ENCODE assay signal across 8 cellular contexts in the genomic region with DNA sequence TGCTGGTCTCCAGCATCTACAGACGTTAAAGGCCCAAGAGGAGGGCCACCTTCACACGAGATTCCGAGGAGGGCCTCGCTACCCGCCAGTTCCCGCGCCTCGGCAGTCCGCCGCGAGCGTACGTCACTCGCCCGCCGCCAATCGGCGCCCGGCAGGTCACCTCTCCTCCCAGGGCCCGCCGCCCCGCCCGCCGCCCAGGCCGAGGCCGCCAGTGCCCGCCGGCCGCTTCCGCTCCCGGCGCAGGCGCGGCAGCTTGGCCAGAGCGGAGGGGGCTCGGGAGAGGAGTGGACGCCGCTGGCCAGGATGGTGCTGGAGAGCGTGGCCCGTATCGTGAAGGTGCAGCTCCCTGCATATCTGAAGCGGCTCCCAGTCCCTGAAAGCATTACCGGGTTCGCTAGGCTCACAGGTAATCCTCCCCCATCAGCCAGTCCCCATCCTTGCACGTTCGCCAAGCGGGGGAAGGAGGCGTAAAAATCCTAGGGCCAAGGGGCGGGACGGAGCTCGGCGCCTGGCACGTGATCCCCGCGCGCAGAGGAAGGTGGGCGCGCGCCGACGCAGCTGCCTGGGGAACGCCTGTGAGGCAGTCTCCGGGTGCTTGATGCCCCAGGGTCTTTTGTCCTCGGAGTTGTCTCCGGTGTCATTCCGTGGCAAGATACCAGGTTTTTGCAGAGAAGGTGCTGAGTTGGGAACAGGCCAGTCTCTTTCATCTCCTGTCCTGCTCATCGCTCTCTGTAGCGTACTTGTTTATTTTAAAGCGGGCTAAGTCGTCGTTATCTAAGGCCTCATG. TPM values are rescaled to one million over a fixed set of nuclear protein-coding genes. Genes with fewer than 3 reads are reported as not detected.
DNase-seq lines count a peak whose midpoint lies in the region; ATAC-seq and TF ChIP-seq lines count a peak whose summit lies in the region.

Gene CISD2 (plus strand): TSS at position 211 of the 787 bp plus-strand sequence. CDS start 93 bp downstream, at position 304.

- peak within 1 kb of the TSS; percentile 98 for H3K27ac Mint-ChIP-seq in activated naive CD4-positive, alpha-beta T cell treated with anti-CD3 and anti-CD28 coated beads, Interleukin-2, amount 10 ng/mL, durations not matched to agents 7 days and 5 days

- 0 to 1% methylated on average over 12 to 25 of the region's 71 CpGs for WGBS in gastroesophageal sphincter (ENCODE audit: low coverage in 1 of 2), 2 donors

- H3K4me3 ChIP-seq in GM08714 (ENCODE audit: low read length) = peak within 1 kb of the TSS; percentile 93
- H3K4me3 ChIP-seq in SK-N-MC = peak within 1 kb of the TSS; percentile 89
- H3K4me3 ChIP-seq in gastroesophageal sphincter = peak within 1 kb of the TSS; percentile 77 to 84

- H3K27me3 Mint-ChIP-seq in activated naive CD4-positive, alpha-beta T cell treated with anti-CD3 and anti-CD28 coated beads, Interleukin-2, amount 10 ng/mL, durations not matched to agents 7 days and 5 days = no peaks in the 10 kb centered on the region

- no peaks in the 10 kb centered on the region for H3K27me3 ChIP-seq in gastroesophageal sphincter

- H3K36me3 Mint-ChIP-seq in activated naive CD4-positive, alpha-beta T cell treated with anti-CD3 and anti-CD28 coated beads, Interleukin-2, amount 10 ng/mL, durations not matched to agents 7 days and 5 days = peaks cover 43% of the 10 kb centered on the region

- H3K9me3 ChIP-seq in SK-N-MC (ENCODE audit: low read depth, low read length) (no peaks in the 10 kb centered on the region), gastroesophageal sphincter (no peaks in the 10 kb centered on the region)

- CTCF ChIA-PET in activated naive CD4-positive, alpha-beta T cell treated with anti-CD3 and anti-CD28 coated beads, Interleukin-2, amount 10 ng/mL, durations not matched to agents 7 days and 5 days (lab: Charles Lee) = interaction anchor here (0.6 to 2.7 kb wide), 4 partner anchors 42 to 57 kb away, joined by 3 to 26 read pairs (median 4); partner anchors contain the start of gene UBE2D3

- H3K27ac ChIP-seq in SK-N-MC = peak within 1 kb of the TSS; percentile 93
- peak within 1 kb of the TSS; percentile 93 to 98 (median 95) for H3K27ac ChIP-seq in gastroesophageal sphincter
- H3K27ac ChIP-seq in substantia nigra (ENCODE audit: low read depth, low read length, poor library complexity, severe bottlenecking) = peak within 1 kb of the TSS; percentile 96

- H3K9ac ChIP-seq in SK-N-MC (ENCODE audit: insufficient read length) = peak within 1 kb of the TSS; percentile 84

- peaks cover 9% of the 10 kb centered on the region for H3K36me3 ChIP-seq in SK-N-MC (ENCODE audit: insufficient read depth, low read length)
- H3K36me3 ChIP-seq in gastroesophageal sphincter = peaks cover 0 to under 1% of the 10 kb centered on the region in 2 donors

- peak in 2 of 4 experiments; percentile 19 to 31 for TF ChIP-seq CTCF in gastroesophageal sphincter (IDR thresholded peaks at IDR 0.05)

- TF ChIP-seq POLR2A in gastroesophageal sphincter (IDR thresholded peaks at IDR 0.05) = peak; percentile 77 to 85

- peaks cover 74% of the 10 kb centered on the region for H3K4me1 Mint-ChIP-seq in activated naive CD4-positive, alpha-beta T cell treated with anti-CD3 and anti-CD28 coated beads, Interleukin-2, amount 10 ng/mL, durations not matched to agents 7 days and 5 days

- no peak for TF ChIP-seq EP300 in gastroesophageal sphincter (IDR thresholded peaks at IDR 0.05)

- H3K4me1 ChIP-seq in gastroesophageal sphincter = peaks cover 0 to 31% (median 6%) of the 10 kb centered on the region in 3 donors

- H3K9me3 Mint-ChIP-seq in activated naive CD4-positive, alpha-beta T cell treated with anti-CD3 and anti-CD28 coated beads, Interleukin-2, amount 10 ng/mL, durations not matched to agents 7 days and 5 days = peaks cover 4% of the 10 kb centered on the region

- peak within 1 kb of the TSS; percentile 94 for H3K4me3 Mint-ChIP-seq in activated naive CD4-positive, alpha-beta T cell treated with anti-CD3 and anti-CD28 coated beads, Interleukin-2, amount 10 ng/mL, durations not matched to agents 7 days and 5 days

- ATAC-seq in HG02588 (IDR thresholded peaks at IDR 0.05; ENCODE audit: unreplicated experiment) = peak; percentile 82
- peak; percentile 98 for ATAC-seq in gastroesophageal sphincter

- DNase-seq in NCI-H1048 (lab: John Stamatoyannopoulos, UW) = peak; percentile 88
- peak; percentile 62 for DNase-seq in SK-N-MC (ENCODE audit: low read depth, low spot score)
- peak; percentile 93 for DNase-seq in activated naive CD4-positive, alpha-beta T cell treated with anti-CD3 and anti-CD28 coated beads, Interleukin-2, amount 10 ng/mL, durations not matched to agents 7 days and 5 days
- DNase-seq in non-pigmented ciliary epithelial cell (ENCODE audit: low read depth) = peak; percentile 37
- peak; percentile 74 to 99 (median 92) for DNase-seq in substantia nigra (lab: John Stamatoyannopoulos, UW)

RNA-seq across cellular contexts. Expression of gene CISD2, which starts in this region (rescaled TPM):
- total RNA-seq in gastroesophageal sphincter = 10 to 100 TPM in 3 of 4 donors, 1 to 10 TPM in 1; 6.7 to 22.2 (median 12.9) TPM

Comparison
In these comparisons a context has a peak if more than half of its experiments do, and no peak if none do; other contexts are left out.
1. Peak in every context shown above with its lines: DNase-seq, ATAC-seq, H3K4me3 ChIP-seq and H3K27ac ChIP-seq.
2. DNase-seq: peak in every context shown above with its lines; median percentile 93 in activated naive CD4-positive, alpha-beta T cell treated with anti-CD3 and anti-CD28 coated beads, Interleukin-2, amount 10 ng/mL, durations not matched to agents 7 days and 5 days; 92 in substantia nigra; 88 in NCI-H1048; 62 in SK-N-MC; 37 in non-pigmented ciliary epithelial cell.